Comparison of ENCODE assay signal across 9 cellular contexts in genomic region chr3:133038731-133039398, GRCh38. TPM values are rescaled to one million over a fixed set of nuclear protein-coding genes. Genes with fewer than 3 reads are reported as not detected.
DNase-seq lines count a peak whose midpoint lies in the region; ATAC-seq and TF ChIP-seq lines count a peak whose summit lies in the region.
"Had no signal": no experiment of that assay in that cellular context is flagged by ENCODE, and none has a peak within 500 bp of the region (broad histone marks: within the 10 kb centered on the region; RNA-seq: fewer than 3 reads in every experiment).

No MANE protein-coding gene starts in this region.

- H3K36me3 Mint-ChIP-seq in CD8-positive, alpha-beta memory T cell: no peaks in the 10 kb centered on the region

- H3K4me1 Mint-ChIP-seq in CD8-positive, alpha-beta memory T cell: peaks cover 0 to 14% (median 8%) of the 10 kb centered on the region in 3 donors

- H3K9me3 Mint-ChIP-seq in CD8-positive, alpha-beta memory T cell: peaks cover 0 to 5% (median 0%) of the 10 kb centered on the region in 5 donors

- no peaks in the 10 kb centered on the region for H3K36me3 ChIP-seq in neuron (ENCODE audit: insufficient read depth, low read length)
- H3K36me3 ChIP-seq in CD8-positive, alpha-beta memory T cell (ENCODE audit: insufficient read depth, low read length): no peaks in the 10 kb centered on the region
- H3K36me3 ChIP-seq: BLaER1 had no signal

- no peak overlapping the region for H3K27ac Mint-ChIP-seq in CD8-positive, alpha-beta memory T cell

- H3K27me3 ChIP-seq in neuron (ENCODE audit: insufficient read depth, low read length): peaks cover 41% of the 10 kb centered on the region
- no peaks in the 10 kb centered on the region for H3K27me3 ChIP-seq in CD8-positive, alpha-beta memory T cell (ENCODE audit: insufficient read depth, low read length, poor library complexity, severe bottlenecking)
- H3K27me3 ChIP-seq: BLaER1 had no signal

- no peak for TF ChIP-seq CTCF in fibroblast of mammary gland (conservative IDR thresholded peaks at IDR 0.05; ENCODE audit: control insufficient read depth, insufficient read depth, low read depth, low read length)

- no peak for ATAC-seq in GM21529 (IDR thresholded peaks at IDR 0.05; ENCODE audit: unreplicated experiment)

- H2AFZ ChIP-seq in neuron (ENCODE audit: low read depth, low read length): peak overlapping the region; percentile 64

- H3K27ac ChIP-seq in CD8-positive, alpha-beta memory T cell (ENCODE audit: low read depth, low read length): no peak overlapping the region
- H3K27ac ChIP-seq: BLaER1 had no signal

- H3K4me3 ChIP-seq in fibroblast of mammary gland (ENCODE audit: control insufficient read depth, low read depth, low read length) (peak overlapping the region; percentile 33), neuron (ENCODE audit: low read length) (peak overlapping the region; percentile 35)
- H3K4me3 ChIP-seq in CD8-positive, alpha-beta memory T cell (ENCODE audit: low read length): no peak overlapping the region
- H3K4me3 ChIP-seq: BLaER1 had no signal

- no peaks in the 10 kb centered on the region for H3K9me3 ChIP-seq in neuron (ENCODE audit: low read length)
- no peaks in the 10 kb centered on the region for H3K9me3 ChIP-seq in CD8-positive, alpha-beta memory T cell (ENCODE audit: low read length)

- peaks cover 23 to 43% of the 10 kb centered on the region in 2 donors for H3K27me3 Mint-ChIP-seq in CD8-positive, alpha-beta memory T cell

- POLR2A ChIA-PET in CD8-positive, alpha-beta memory T cell (lab: Charles Lee): no interaction called here

- H3K4me1 ChIP-seq in neuron (ENCODE audit: insufficient read depth, low read length): no peaks in the 10 kb centered on the region
- no peaks in the 10 kb centered on the region for H3K4me1 ChIP-seq in CD8-positive, alpha-beta memory T cell (ENCODE audit: insufficient read depth, low read length)
- H3K4me1 ChIP-seq: BLaER1 had no signal

- H3K4me3 Mint-ChIP-seq in CD8-positive, alpha-beta memory T cell: peak overlapping the region in 1 of 7 donors; percentile 43

- CTCF ChIA-PET in CD8-positive, alpha-beta memory T cell (lab: Charles Lee): no interaction called here

- DNase-seq in DMS79 treated with DMSO at 0.1 percent for 48 hours (lab: John Stamatoyannopoulos, UW) (peak; percentile 40), DMS79 (lab: John Stamatoyannopoulos, UW) (no peak), OCI-M1 (lab: John Stamatoyannopoulos, UW) (peak; percentile 48), fibroblast of mammary gland (ENCODE audit: low read depth) (no peak), middle frontal gyrus (ENCODE audit: extremely low spot score, low spot score) (no peak)
- DNase-seq in CD8-positive, alpha-beta memory T cell: no peak

RNA-seq across cellular contexts. Expression of gene TMEM108, which starts 0.7 kb away (rescaled TPM):
- total RNA-seq in CD8-positive, alpha-beta memory T cell: not detected
- not detected for polyA plus RNA-seq in CD8-positive, alpha-beta memory T cell

Comparison
In these comparisons a context has a peak if more than half of its experiments do, and no peak if none do; other contexts are left out.
1. DNase-seq: peak in DMS79 treated with DMSO at 0.1 percent for 48 hours (single experiment) and OCI-M1 (single experiment); none in DMS79 (single experiment), fibroblast of mammary gland (single experiment), middle frontal gyrus (single experiment) and CD8-positive, alpha-beta memory T cell (0 of 5).